ENCODE assay signal across 10 cellular contexts in genomic region chr17:6696906-6697305, GRCh38. TPM values are rescaled to one million over a fixed set of nuclear protein-coding genes. Genes with fewer than 3 reads are reported as not detected.
"Had no signal": no experiment of that assay in that cellular context is flagged by ENCODE, and none has a peak within 500 bp of the region (broad histone marks: within the 10 kb centered on the region; RNA-seq: fewer than 3 reads in every experiment).

No MANE protein-coding gene starts in this region.

- ATAC-seq: HCT116, K562 had no signal

- H3K9me3 Mint-ChIP-seq: HFFc6 had no signal

- H3K4me3 ChIP-seq: GM23248, HAP-1, K562 had no signal

- H3K27ac ChIP-seq: GM23248 had no signal

- H3K9ac ChIP-seq: GM23248 had no signal

- DNase-seq: GM23248, GOT3, H7, HFFc6 had no signal

- H3K4me3 Mint-ChIP-seq: HFFc6 had no signal

- H2AFZ ChIP-seq: GM23248 had no signal

- H3K27ac Mint-ChIP-seq: HFFc6 had no signal

- FAIRE-seq: HTR-8/SVneo, K562 had no signal

- H3K36me3 ChIP-seq: HAP-1 had no signal

- H3K4me1 ChIP-seq: HAP-1 had no signal

- H3K9me3 ChIP-seq: HAP-1 had no signal

RNA-seq across cellular contexts. Expression of gene SLC13A5, which starts 16.3 kb away (rescaled TPM):
- total RNA-seq: GM23248, H4, HFFc6, HT-29 had no signal
- polyA plus RNA-seq: GM23248, K562 had no signal
